ENCODE assay signal across 8 cellular contexts in genomic region chr19:18833141-18833476, GRCh38. TPM values are rescaled to one million over a fixed set of nuclear protein-coding genes. Genes with fewer than 3 reads are reported as not detected.
DNase-seq lines count a peak whose midpoint lies in the region; ATAC-seq and TF ChIP-seq lines count a peak whose summit lies in the region.

No MANE protein-coding gene starts in this region.

- H3K9ac ChIP-seq in OCI-LY1 (ENCODE audit: low read length) (peak overlapping the region; percentile 86), parathyroid adenoma (peak overlapping the region; percentile 72)

- peaks cover 2% of the 10 kb centered on the region for H3K27me3 Mint-ChIP-seq in endothelial cell (ENCODE audit: unreplicated experiment)

- H3K36me3 Mint-ChIP-seq in endothelial cell (ENCODE audit: low read depth, unreplicated experiment): peaks cover 17% of the 10 kb centered on the region

- H3K4me1 Mint-ChIP-seq in endothelial cell (ENCODE audit: unreplicated experiment): peaks cover 27% of the 10 kb centered on the region

- peaks cover 33% of the 10 kb centered on the region for H3K4me1 ChIP-seq in OCI-LY1 (ENCODE audit: insufficient read depth, low read length, severe bottlenecking)
- peaks cover 44% of the 10 kb centered on the region for H3K4me1 ChIP-seq in parathyroid adenoma

- H3K9me2 ChIP-seq in OCI-LY1 (ENCODE audit: low read depth, low read length): no peaks in the 10 kb centered on the region

- H4K20me1 ChIP-seq in OCI-LY1 (ENCODE audit: insufficient read depth, low read length): peaks cover 4% of the 10 kb centered on the region; the same call in 1 of the 2 replicates

- peak overlapping the region; percentile 98 for H3K4me3 Mint-ChIP-seq in endothelial cell (ENCODE audit: unreplicated experiment)

- H3K27me3 ChIP-seq in OCI-LY1 (ENCODE audit: insufficient read depth, low read length) (no peaks in the 10 kb centered on the region), parathyroid adenoma (ENCODE audit: control insufficient read depth, insufficient read depth, low read length) (no peaks in the 10 kb centered on the region)

- H3F3A ChIP-seq in OCI-LY1 (ENCODE audit: insufficient read depth, low read length): no peaks in the 10 kb centered on the region

- H3K27ac Mint-ChIP-seq in endothelial cell (ENCODE audit: unreplicated experiment): peak overlapping the region; percentile 77

- no peaks in the 10 kb centered on the region for H3K9me3 Mint-ChIP-seq in endothelial cell (ENCODE audit: unreplicated experiment)

- peaks cover 57% of the 10 kb centered on the region for H3K36me3 ChIP-seq in OCI-LY1 (ENCODE audit: insufficient read depth, low read length)
- no peaks in the 10 kb centered on the region for H3K36me3 ChIP-seq in parathyroid adenoma (ENCODE audit: control insufficient read depth, insufficient read depth, low read length)

- H3K9me3 ChIP-seq in OCI-LY1 (ENCODE audit: low read length): no peaks in the 10 kb centered on the region
- no peaks in the 10 kb centered on the region for H3K9me3 ChIP-seq in parathyroid adenoma (ENCODE audit: control insufficient read depth, low read length)

- H3K4me3 ChIP-seq in GM08714 (ENCODE audit: low read length) (peak overlapping the region; percentile 66), OCI-LY1 (ENCODE audit: low read depth, low read length, poor library complexity, severe bottlenecking) (peak overlapping the region; percentile 88), parathyroid adenoma (ENCODE audit: low read depth, low read length) (peak overlapping the region; percentile 89)

- H2AFZ ChIP-seq in OCI-LY1 (ENCODE audit: low read length) (no peak overlapping the region), parathyroid adenoma (no peak overlapping the region)

- H3K79me2 ChIP-seq in OCI-LY1 (ENCODE audit: insufficient read depth, low read length) (peaks cover 58% of the 10 kb centered on the region), parathyroid adenoma (peaks cover 44% of the 10 kb centered on the region)

- H3K4me2 ChIP-seq in OCI-LY1 (ENCODE audit: low read length) (peak overlapping the region; percentile 100), parathyroid adenoma (ENCODE audit: low read length) (peak overlapping the region; percentile 100)

- H3K27ac ChIP-seq in OCI-LY1 (ENCODE audit: low read depth, low read length, poor library complexity, severe bottlenecking) (peak overlapping the region; percentile 49), parathyroid adenoma (peak overlapping the region; percentile 87)

- DNase-seq in endothelial cell (ENCODE audit: low spot score): no peak
- DNase-seq in NCI-H774 (lab: John Stamatoyannopoulos, UW): no peak
- DNase-seq in NCI-H2029 (lab: John Stamatoyannopoulos, UW): no peak

- no peak for ATAC-seq in GM19455 (IDR thresholded peaks at IDR 0.05; ENCODE audit: unreplicated experiment)
- no peak for ATAC-seq in activated CD4-positive, CD25-positive, alpha-beta regulatory T cell treated with anti-CD3 and anti-CD28 coated beads, Interleukin-2, amount 50 U/mL, for 24 hours

- TF ChIP-seq CTCF in OCI-LY1 (IDR thresholded peaks at IDR 0.05; ENCODE audit: low read length) (no peak), endothelial cell (IDR thresholded peaks at IDR 0.05; ENCODE audit: unreplicated experiment) (no peak), parathyroid adenoma (IDR thresholded peaks at IDR 0.05) (no peak)

RNA-seq across cellular contexts. Expression of gene UPF1, which starts 1.4 kb away (rescaled TPM):
- total RNA-seq in endothelial cell (ENCODE audit: unreplicated experiment): 69.8 TPM

RNA-seq across cellular contexts. Expression of gene COMP, which starts 42.0 kb away (rescaled TPM):
- total RNA-seq in endothelial cell (ENCODE audit: unreplicated experiment): not detected
